In the genomic region with DNA sequence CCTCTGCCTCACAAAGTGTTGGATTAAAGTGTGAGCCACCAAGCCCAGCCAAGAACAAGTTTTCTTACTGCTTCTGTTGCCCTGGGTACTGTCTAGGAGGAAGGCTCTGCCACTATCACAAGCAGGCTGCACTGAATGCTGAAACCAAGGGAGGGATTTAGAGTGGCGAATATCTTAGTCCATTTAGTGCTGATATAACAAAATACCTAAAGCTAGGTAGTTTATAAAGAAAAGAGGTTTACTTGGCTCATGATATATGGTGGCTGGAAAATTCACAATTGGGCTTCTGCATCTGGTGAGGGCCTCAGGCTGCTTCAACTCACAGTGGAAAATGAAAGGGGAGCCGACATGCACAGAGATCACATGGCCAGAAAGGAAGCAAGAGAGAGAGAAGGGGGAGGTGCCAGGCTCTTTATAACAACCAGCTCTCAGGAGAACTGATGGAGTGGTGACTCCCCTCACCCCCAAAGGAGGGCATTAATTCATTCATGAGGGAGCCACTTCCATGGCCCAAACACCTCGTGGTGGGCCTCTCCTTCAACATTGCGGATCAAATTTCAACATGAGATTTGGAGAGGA, we compare ENCODE assay signal across 19 cellular contexts.
DNase-seq lines count a peak whose midpoint lies in the region; ATAC-seq, FAIRE-seq and TF ChIP-seq lines count a peak whose summit lies in the region.
"Had no signal": no experiment of that assay in that cellular context is flagged by ENCODE, and none has a peak within 500 bp of the region (broad histone marks: within the 10 kb centered on the region; RNA-seq: fewer than 3 reads in every experiment).

No MANE protein-coding gene starts in this region.

- POLR2A ChIA-PET in A549 (lab: Yijun Ruan, JAX) = interaction anchor here (0.7 kb wide), 1 partner anchor 143 kb away, joined by 5 read pairs; no protein-coding TSS in a partner anchor
- POLR2A ChIA-PET in IMR-90 (lab: Charles Lee; ENCODE audit: unreplicated experiment) = no interaction called here
- POLR2A ChIA-PET in K562 (lab: Yijun Ruan, JAX) = no interaction called here

- TF ChIP-seq EP300 in A549 (IDR thresholded peaks at IDR 0.05) (no peak), K562 (IDR thresholded peaks at IDR 0.05; ENCODE audit: low read length) (no peak)

- H3K27ac Mint-ChIP-seq in neural progenitor cell = no peak overlapping the region
- H3K27ac Mint-ChIP-seq: CD4-positive, alpha-beta T cell; HFFc6 had no signal

- no TSS peak for BruUV-seq in IMR-90 (replicated peaks; lab: Mats Ljungman, UMichigan)
- BruUV-seq in K562 (replicated peaks; lab: Mats Ljungman, UMichigan) = no TSS peak

- TF ChIP-seq RAD21 in A549 (conservative IDR thresholded peaks at IDR 0.05 in 1 of 2, IDR thresholded peaks at IDR 0.05 in 1 of 2) (no peak), IMR-90 (IDR thresholded peaks at IDR 0.05; ENCODE audit: low read length) (no peak), K562 (CRISPR knock-in tag; conservative IDR thresholded peaks at IDR 0.05 in 1 of 2, IDR thresholded peaks at IDR 0.05 in 1 of 2) (no peak)

- H3K23ac ChIP-seq in IMR-90 (ENCODE audit: low read depth, low read length) = no peak overlapping the region
- H3K23ac ChIP-seq in neuronal stem cell (ENCODE audit: low read depth, low read length, poor library complexity) = no peak overlapping the region

- in situ Hi-C loops in IMR-90 (cut with MboI; ENCODE audit: low sequenced_read_pairs) = no loop called here
- in situ Hi-C loops in K562 (cut with MboI) = no loop called here

- no peaks in the 10 kb centered on the region for H3K79me1 ChIP-seq in IMR-90 (ENCODE audit: low read depth in 1 of 2, low read length in 2 of 2)
- H3K79me1 ChIP-seq in neuronal stem cell (ENCODE audit: low read depth, low read length) = no peaks in the 10 kb centered on the region

- peaks cover 8% of the 10 kb centered on the region for H3K9me3 Mint-ChIP-seq in neural progenitor cell
- H3K9me3 Mint-ChIP-seq: CD4-positive, alpha-beta T cell; HFFc6 had no signal

- no peak overlapping the region for H2BK20ac ChIP-seq in IMR-90 (ENCODE audit: low read depth, low read length)

- intact Hi-C loops in IMR-90 (cut with micrococcal nuclease) = no loop called here
- intact Hi-C loops in K562 (cut with micrococcal nuclease) = no loop called here

- H3K9ac ChIP-seq in IMR-90 (ENCODE audit: low read depth, low read length) = no peak overlapping the region
- H3K9ac ChIP-seq in K562 (ENCODE audit: insufficient read depth in 1 of 2, low read depth in 2 of 2, low read length in 2 of 2) = no peak overlapping the region
- no peak overlapping the region for H3K9ac ChIP-seq in neural progenitor cell
- H3K9ac ChIP-seq in neuronal stem cell (ENCODE audit: low read depth, low read length, poor library complexity) = no peak overlapping the region
- H3K9ac ChIP-seq: GM23248 had no signal

- H3K18ac ChIP-seq in IMR-90 (ENCODE audit: low read depth, low read length) = no peak overlapping the region
- H3K18ac ChIP-seq in neuronal stem cell (ENCODE audit: low read length) = no peak overlapping the region

- H3K79me2 ChIP-seq in K562 (ENCODE audit: control insufficient read depth, insufficient read depth, low read length) (no peaks in the 10 kb centered on the region), neural progenitor cell (ENCODE audit: low read depth) (no peaks in the 10 kb centered on the region)

- H4K20me1 ChIP-seq in IMR-90 (ENCODE audit: insufficient read depth, low read length) = no peaks in the 10 kb centered on the region
- H4K20me1 ChIP-seq in K562 (replicated peaks; ENCODE audit: control insufficient read depth, insufficient read depth, low read length) = no peaks in the 10 kb centered on the region; the same call in 1 of the 2 replicates
- no peaks in the 10 kb centered on the region for H4K20me1 ChIP-seq in neural progenitor cell (ENCODE audit: low read depth)

- H2BK15ac ChIP-seq in IMR-90 (ENCODE audit: low read depth, low read length) (no peak overlapping the region), neuronal stem cell (ENCODE audit: low read length) (no peak overlapping the region)

- H4K91ac ChIP-seq in IMR-90 (ENCODE audit: insufficient read depth, low read depth, low read length) (no peak overlapping the region), neuronal stem cell (ENCODE audit: low read depth, low read length, poor library complexity) (no peak overlapping the region)

- H3K14ac ChIP-seq in IMR-90 (replicated peaks; ENCODE audit: low read depth, low read length) = no peak overlapping the region
- H3K14ac ChIP-seq in neuronal stem cell (ENCODE audit: low read length) = no peak overlapping the region

- H2BK5ac ChIP-seq in IMR-90 (ENCODE audit: low read depth, low read length, poor library complexity, severe bottlenecking) = no peak overlapping the region
- H2BK5ac ChIP-seq in neuronal stem cell (ENCODE audit: low read length) = no peak overlapping the region

- H3K27me3 ChIP-seq in IMR-90 (ENCODE audit: control insufficient read depth, insufficient read depth, low read length) (no peaks in the 10 kb centered on the region), K562 (ENCODE audit: control insufficient read depth in 2 of 2, insufficient read depth in 2 of 2, low read length in 2 of 2) (no peaks in the 10 kb centered on the region), neural progenitor cell (no peaks in the 10 kb centered on the region), neuronal stem cell (ENCODE audit: control insufficient read depth in 3 of 3, insufficient read depth in 3 of 3, low read depth in 1 of 3, low read length in 3 of 3) (no peaks in the 10 kb centered on the region)

- H3K4me1 ChIP-seq in A549 (peaks cover 6% of the 10 kb centered on the region), IMR-90 (ENCODE audit: control insufficient read depth, insufficient read depth, low read length) (no peaks in the 10 kb centered on the region), K562 (replicated peaks in 1 of 2; ENCODE audit: control insufficient read depth in 2 of 2, insufficient read depth in 2 of 2, low read length in 2 of 2) (no peaks in the 10 kb centered on the region), neural progenitor cell (peaks cover 15% of the 10 kb centered on the region), neuronal stem cell (ENCODE audit: control insufficient read depth in 2 of 2, insufficient read depth in 1 of 2, low read depth in 1 of 2, low read length in 2 of 2) (no peaks in the 10 kb centered on the region)
- H3K4me1 ChIP-seq: Caco-2 had no signal

- H3K4me3 Mint-ChIP-seq in neural progenitor cell = no peak overlapping the region
- H3K4me3 Mint-ChIP-seq: CD4-positive, alpha-beta T cell; HFFc6 had no signal

- no peak overlapping the region for H4K5ac ChIP-seq in IMR-90 (ENCODE audit: low read depth, low read length)

- dilution Hi-C loops in IMR-90 (cut with HindIII; ENCODE audit: low sequenced_read_pairs, unreplicated experiment) = no loop called here

- H3K4me1 Mint-ChIP-seq in neural progenitor cell = peaks cover 8% of the 10 kb centered on the region

- H3F3A ChIP-seq in neural progenitor cell (ENCODE audit: low read depth) = peaks cover 6% of the 10 kb centered on the region

- CTCF ChIA-PET in A549 (lab: Yijun Ruan, JAX) = interaction anchor here (1.0 to 1.2 kb wide), 2 partner anchors 28 to 100 kb away, joined by 3 read pairs; no protein-coding TSS in a partner anchor
- CTCF ChIA-PET in IMR-90 (lab: Yijun Ruan, JAX) = no interaction called here
- CTCF ChIA-PET in K562 (lab: Yijun Ruan, JAX; ENCODE audit: low intra/inter-chr PET ratio) = no interaction called here

- TF ChIP-seq POLR2A in A549 (IDR thresholded peaks at IDR 0.05; ENCODE audit: low read length) = no peak
- no peak for TF ChIP-seq POLR2A in IMR-90 (IDR thresholded peaks at IDR 0.05; ENCODE audit: low read depth, low read length)
- no peak for TF ChIP-seq POLR2A in K562 (conservative IDR thresholded peaks at IDR 0.05)

- no peaks in the 10 kb centered on the region for H3K36me3 ChIP-seq in IMR-90 (ENCODE audit: control insufficient read depth, insufficient read depth, low read length)
- H3K36me3 ChIP-seq in K562 (ENCODE audit: control insufficient read depth, insufficient read depth, low read length) = no peaks in the 10 kb centered on the region
- H3K36me3 ChIP-seq in neural progenitor cell = no peaks in the 10 kb centered on the region
- no peaks in the 10 kb centered on the region for H3K36me3 ChIP-seq in neuronal stem cell (replicated peaks in 1 of 2; ENCODE audit: control insufficient read depth in 2 of 2, insufficient read depth in 2 of 2, low read length in 2 of 2)

- no peaks in the 10 kb centered on the region for H3K27me3 Mint-ChIP-seq in neural progenitor cell (ENCODE audit: insufficient read depth, low read depth)
- H3K27me3 Mint-ChIP-seq: CD4-positive, alpha-beta T cell had no signal

- H2AK9ac ChIP-seq in IMR-90 (replicated peaks; ENCODE audit: low read depth, low read length, poor library complexity) = no peak overlapping the region

- no peak overlapping the region for H3K4me2 ChIP-seq in A549
- H3K4me2 ChIP-seq in IMR-90 (ENCODE audit: low read depth, low read length) = no peak overlapping the region
- no peak overlapping the region for H3K4me2 ChIP-seq in K562 (ENCODE audit: insufficient read depth, low read length)
- no peak overlapping the region for H3K4me2 ChIP-seq in neural progenitor cell
- H3K4me2 ChIP-seq in neuronal stem cell (ENCODE audit: insufficient read depth, low read length, poor library complexity, severe bottlenecking) = no peak overlapping the region

- H3K4ac ChIP-seq in IMR-90 (ENCODE audit: low read depth, low read length) = no peak overlapping the region
- H3K4ac ChIP-seq in neuronal stem cell (ENCODE audit: low read length) = no peak overlapping the region

- DNase-seq in A549 (ENCODE audit: low read depth in 1 of 2, low spot score in 1 of 2) (no peak), IMR-90 (no peak), K562 (ENCODE audit: extremely low read depth in 1 of 4, low spot score in 3 of 4) (no peak), neural progenitor cell (ENCODE audit: low spot score) (no peak), neuronal stem cell (ENCODE audit: low spot score) (no peak), GM03348 (ENCODE audit: low spot score) (no peak)
- DNase-seq: AML-193; Caco-2; CD4-positive, alpha-beta T cell; GM23248; H7; HFFc6 had no signal

- no peak overlapping the region for H3K56ac ChIP-seq in IMR-90 (ENCODE audit: extremely low read depth, insufficient read depth, low read length)

- H2BK120ac ChIP-seq in IMR-90 (ENCODE audit: low read depth, low read length) (no peak overlapping the region), neuronal stem cell (ENCODE audit: low read depth, low read length) (no peak overlapping the region)

- ATAC-seq in A549 (no peak), IMR-90 (ENCODE audit: low read depth) (no peak), K562 (no peak)
- ATAC-seq: HCT116 had no signal

- H4K8ac ChIP-seq in IMR-90 (ENCODE audit: low read depth in 2 of 2, low read length in 2 of 2) (no peak overlapping the region), neuronal stem cell (ENCODE audit: low read depth, low read length) (no peak overlapping the region)

- WGBS in A549 (ENCODE audit: missing lambda C conversion rate) = 76% methylated on average over 4 of the region's 4 CpGs
- no CpG with 5 or more reads among the region's 4 CpGs for WGBS in IMR-90 (ENCODE audit: extremely low coverage in 2 of 2, insufficient read length in 1 of 2), 2 experiments
- WGBS in K562 (ENCODE audit: insufficient coverage, low coverage, missing lambda C conversion rate) = 0% methylated on average over 4 of the region's 4 CpGs
- WGBS in neuronal stem cell (ENCODE audit: extremely low coverage in 2 of 2, insufficient read length in 2 of 2, insufficient replicate concordance in 1 of 2), 2 donors = no CpG with 5 or more reads among the region's 4 CpGs

- TF ChIP-seq CTCF in A549 (IDR thresholded peaks at IDR 0.05) (no peak), IMR-90 (conservative IDR thresholded peaks at IDR 0.05; ENCODE audit: low read depth, low read length) (no peak), K562 (IDR thresholded peaks at IDR 0.05 in 2 of 3, conservative IDR thresholded peaks at IDR 0.05 in 1 of 3; ENCODE audit: insufficient read depth in 2 of 3, low read depth in 1 of 3, low read length in 3 of 3) (no peak), neural progenitor cell (IDR thresholded peaks at IDR 0.05) (no peak)

- H3K9me1 ChIP-seq in IMR-90 (ENCODE audit: insufficient read depth, low read length) (no peaks in the 10 kb centered on the region), K562 (ENCODE audit: control insufficient read depth, insufficient read depth, low read length) (no peaks in the 10 kb centered on the region)

- H3K36me3 Mint-ChIP-seq in neural progenitor cell = no peaks in the 10 kb centered on the region

- H2AK5ac ChIP-seq in IMR-90 (ENCODE audit: low read depth, low read length) = 0 out of 2 replicates have a peak overlapping the region, but pooled peaks have one; percentile 15
- no peak overlapping the region for H2AK5ac ChIP-seq in neuronal stem cell (ENCODE audit: low read depth, low read length)

- H2BK12ac ChIP-seq in neuronal stem cell (ENCODE audit: low read length) = no peak overlapping the region

- no peak for FAIRE-seq in A549 (lab: Jason Lieb, UNC)
- FAIRE-seq in K562 (lab: Jason Lieb, UNC) = no peak
- FAIRE-seq: A204.1, D721Med, G401.6, GM12892, GM18507 had no signal

- no peak overlapping the region for H2AFZ ChIP-seq in IMR-90 (replicated peaks; ENCODE audit: low read length, poor library complexity)
- H2AFZ ChIP-seq in K562 (ENCODE audit: low read depth, low read length) = no peak overlapping the region
- peak overlapping the region; percentile 46 for H2AFZ ChIP-seq in neural progenitor cell (replicated peaks)
- no peak overlapping the region for H2AFZ ChIP-seq in neuronal stem cell (ENCODE audit: low read length)
- H2AFZ ChIP-seq: GM23248 had no signal

- H3K4me3 ChIP-seq in A549 (no peak overlapping the region), IMR-90 (ENCODE audit: insufficient read depth, low read depth, low read length) (no peak overlapping the region), K562 (no peak overlapping the region), neural progenitor cell (no peak overlapping the region), neuronal stem cell (ENCODE audit: low read length in 2 of 2) (no peak overlapping the region)
- H3K4me3 ChIP-seq: GM23248 had no signal

- H3K9me3 ChIP-seq in A549 (0 out of 3 replicates have a peak, but pooled peaks cover 4% of the 10 kb centered on the region), IMR-90 (ENCODE audit: control insufficient read depth, insufficient read depth, low read length) (peaks cover 2% of the 10 kb centered on the region; the same call in 1 of the 2 replicates), K562 (replicated peaks; ENCODE audit: control insufficient read depth, insufficient read depth, low read depth, low read length) (no peaks in the 10 kb centered on the region), neural progenitor cell (ENCODE audit: low read depth) (no peaks in the 10 kb centered on the region), neuronal stem cell (replicated peaks in 1 of 2; ENCODE audit: control insufficient read depth in 2 of 2, insufficient read depth in 1 of 2, low read depth in 1 of 2, low read length in 2 of 2) (no peaks in the 10 kb centered on the region)
- H3K9me3 ChIP-seq: Caco-2 had no signal

- H3K27ac ChIP-seq in A549 (no peak overlapping the region), IMR-90 (ENCODE audit: insufficient read depth, low read length) (no peak overlapping the region), K562 (ENCODE audit: extremely low read depth, low read depth, low read length) (no peak overlapping the region), neural progenitor cell (no peak overlapping the region), neuronal stem cell (replicated peaks; ENCODE audit: low read length) (no peak overlapping the region)
- H3K27ac ChIP-seq: C4-2B, GM23248 had no signal

Comparison
In these comparisons a context has a peak if more than half of its experiments do, and no peak if none do; other contexts are left out.
1. Of the 35 proteins assayed by ChIP-seq in both K562 and A549: peak only in K562: none; only in A549: MAFK; in both: none; in neither: 34.